In genomic region chr6:163021054-163021453, GRCh38 we compare ENCODE assay signal across 23 cellular contexts.
A peak's percentile ranks its signal among the peaks of the same experiment; 100 is the strongest.
DNase-seq lines count a peak whose midpoint lies in the region; ATAC-seq and TF ChIP-seq lines count a peak whose summit lies in the region.
"Had no signal": no experiment of that assay in that cellular context is flagged by ENCODE, and none has a peak within 500 bp of the region (broad histone marks: within the 10 kb centered on the region; RNA-seq: fewer than 3 reads in every experiment).

No MANE protein-coding gene starts in this region.

- H4K20me1 ChIP-seq in GM23338 (replicated peaks; ENCODE audit: insufficient read depth) (no peaks in the 10 kb centered on the region), neural progenitor cell (ENCODE audit: low read depth) (no peaks in the 10 kb centered on the region)
- H4K20me1 ChIP-seq: BLaER1 treated with 17β-estradiol and CSF1 and Interleukin-3, amounts not matched to agents 10 nM and 100 nM had no signal

- H3K4me1 ChIP-seq in GM23338 (ENCODE audit: insufficient read depth), result no peaks in the 10 kb centered on the region
- no peaks in the 10 kb centered on the region for H3K4me1 ChIP-seq in neural progenitor cell
- H3K4me1 ChIP-seq: A549, BE2C had no signal

- H3K4me3 ChIP-seq in GM23338 (no peak overlapping the region), neural progenitor cell (no peak overlapping the region)
- H3K4me3 ChIP-seq: A549; BLaER1 treated with 17β-estradiol and CSF1 and Interleukin-3, amounts not matched to agents 10 nM and 100 nM had no signal

- H3K4me2 ChIP-seq in GM23338, result no peak overlapping the region
- H3K4me2 ChIP-seq in neural progenitor cell, result no peak overlapping the region
- H3K4me2 ChIP-seq: A549; BLaER1 treated with 17β-estradiol and CSF1 and Interleukin-3, amounts not matched to agents 10 nM and 100 nM had no signal

- no peak overlapping the region for H3K9ac ChIP-seq in neural progenitor cell
- H3K9ac ChIP-seq: BLaER1 treated with 17β-estradiol and CSF1 and Interleukin-3, amounts not matched to agents 10 nM and 100 nM had no signal

- DNase-seq in GM23338 (ENCODE audit: low spot score) (no peak), neural progenitor cell (ENCODE audit: low spot score) (no peak), HT-29 (ENCODE audit: low spot score) (no peak), T-helper 9 cell (no peak)
- DNase-seq in stimulated activated effector memory CD8-positive, alpha-beta T cell treated with anti-CD3 and anti-CD28 coated beads, Interleukin-12 subunit alpha, Interleukin-12 subunit beta, amount 100 ng/mL, for 72 hours (ENCODE audit: low spot score in 2 of 2), result no peak
- DNase-seq: 8988T; ACHN; AML-193; BE2C; CD4-positive, alpha-beta T cell; CD8-positive, alpha-beta memory T cell; DMS 273 treated with DMSO at 0.1 percent for 48 hours; DMS79; EL; GF-D8; GOT3; HCEC 1CT had no signal

- peaks cover 19% of the 10 kb centered on the region for H3K9me3 Mint-ChIP-seq in GM23338
- H3K9me3 Mint-ChIP-seq in brain, result peaks cover 15 to 60% (median 28%) of the 10 kb centered on the region in 5 experiments
- peaks cover 22% of the 10 kb centered on the region for H3K9me3 Mint-ChIP-seq in neural progenitor cell
- H3K9me3 Mint-ChIP-seq in stimulated activated effector memory CD8-positive, alpha-beta T cell treated with anti-CD3 and anti-CD28 coated beads, Interleukin-12 subunit alpha, Interleukin-12 subunit beta, amount 100 ng/mL, for 72 hours, result peaks cover 20% of the 10 kb centered on the region

- peaks cover 16% of the 10 kb centered on the region; the same call in 1 of the 3 replicates for H3K36me3 Mint-ChIP-seq in GM23338 (ENCODE audit: low read depth)
- peaks cover 24% of the 10 kb centered on the region for H3K36me3 Mint-ChIP-seq in brain
- no peaks in the 10 kb centered on the region for H3K36me3 Mint-ChIP-seq in neural progenitor cell
- H3K36me3 Mint-ChIP-seq in stimulated activated effector memory CD8-positive, alpha-beta T cell treated with anti-CD3 and anti-CD28 coated beads, Interleukin-12 subunit alpha, Interleukin-12 subunit beta, amount 100 ng/mL, for 72 hours, result no peaks in the 10 kb centered on the region
- H3K36me3 Mint-ChIP-seq: CD14-positive monocyte; CD8-positive, alpha-beta memory T cell had no signal

- peaks cover 7% of the 10 kb centered on the region for H3K9me3 ChIP-seq in neural progenitor cell (ENCODE audit: low read depth)
- H3K9me3 ChIP-seq: A549, BE2C had no signal

- no peak overlapping the region; the same call in 1 of the 2 replicates for H3K27ac Mint-ChIP-seq in GM23338
- H3K27ac Mint-ChIP-seq in brain, result peak overlapping the region in 3 of 5 experiments; percentile 18 to 66 (median 19)
- H3K27ac Mint-ChIP-seq in neural progenitor cell, result peak overlapping the region; percentile 13
- no peak overlapping the region for H3K27ac Mint-ChIP-seq in stimulated activated effector memory CD8-positive, alpha-beta T cell treated with anti-CD3 and anti-CD28 coated beads, Interleukin-12 subunit alpha, Interleukin-12 subunit beta, amount 100 ng/mL, for 72 hours
- H3K27ac Mint-ChIP-seq: CD14-positive monocyte; CD4-positive, alpha-beta T cell; CD8-positive, alpha-beta memory T cell had no signal

- H3K4me1 Mint-ChIP-seq in GM23338 (peaks cover 1% of the 10 kb centered on the region; the same call in 1 of the 3 replicates), brain (peaks cover 25% of the 10 kb centered on the region), neural progenitor cell (no peaks in the 10 kb centered on the region)
- peaks cover 8% of the 10 kb centered on the region for H3K4me1 Mint-ChIP-seq in stimulated activated effector memory CD8-positive, alpha-beta T cell treated with anti-CD3 and anti-CD28 coated beads, Interleukin-12 subunit alpha, Interleukin-12 subunit beta, amount 100 ng/mL, for 72 hours
- H3K4me1 Mint-ChIP-seq: CD14-positive monocyte; CD8-positive, alpha-beta memory T cell had no signal

- H3K36me3 ChIP-seq in GM23338 (ENCODE audit: insufficient read depth) (peaks cover 12% of the 10 kb centered on the region; the same call in 1 of the 2 replicates), neural progenitor cell (no peaks in the 10 kb centered on the region)
- H3K36me3 ChIP-seq: BE2C; BLaER1 treated with 17β-estradiol and CSF1 and Interleukin-3, amounts not matched to agents 10 nM and 100 nM had no signal

- H3K4me3 Mint-ChIP-seq in GM23338 (no peak overlapping the region), brain (no peak overlapping the region), neural progenitor cell (no peak overlapping the region)
- H3K4me3 Mint-ChIP-seq in stimulated activated effector memory CD8-positive, alpha-beta T cell treated with anti-CD3 and anti-CD28 coated beads, Interleukin-12 subunit alpha, Interleukin-12 subunit beta, amount 100 ng/mL, for 72 hours, result no peak overlapping the region
- H3K4me3 Mint-ChIP-seq: CD14-positive monocyte; CD4-positive, alpha-beta T cell had no signal

- H3F3A ChIP-seq in GM23338 (replicated peaks; ENCODE audit: low read depth) (no peaks in the 10 kb centered on the region), neural progenitor cell (ENCODE audit: low read depth) (no peaks in the 10 kb centered on the region)

- peaks cover 5% of the 10 kb centered on the region for H3K27me3 Mint-ChIP-seq in GM23338 (ENCODE audit: insufficient read depth, low read depth, poor library complexity)
- peaks cover 7% of the 10 kb centered on the region for H3K27me3 Mint-ChIP-seq in brain
- H3K27me3 Mint-ChIP-seq in neural progenitor cell (ENCODE audit: insufficient read depth, low read depth), result peaks cover 2% of the 10 kb centered on the region
- H3K27me3 Mint-ChIP-seq: CD4-positive, alpha-beta T cell; CD8-positive, alpha-beta memory T cell had no signal

- H3K27me3 ChIP-seq in GM23338 (ENCODE audit: insufficient read depth) (no peaks in the 10 kb centered on the region), neural progenitor cell (no peaks in the 10 kb centered on the region)
- H3K27me3 ChIP-seq: BE2C; BLaER1 treated with 17β-estradiol and CSF1 and Interleukin-3, amounts not matched to agents 10 nM and 100 nM had no signal

- H2AFZ ChIP-seq in GM23338 (peak overlapping the region; percentile 32; the same call in 1 of the 2 replicates), neural progenitor cell (replicated peaks) (no peak overlapping the region)

- peaks cover 3% of the 10 kb centered on the region; the same call in 1 of the 2 replicates for H3K9me2 ChIP-seq in GM23338 (ENCODE audit: insufficient read depth)

- no peaks in the 10 kb centered on the region for H3K79me2 ChIP-seq in GM23338 (replicated peaks; ENCODE audit: insufficient read depth)
- no peaks in the 10 kb centered on the region for H3K79me2 ChIP-seq in neural progenitor cell (ENCODE audit: low read depth)

- H3K27ac ChIP-seq in GM23338 (ENCODE audit: low read depth) (no peak overlapping the region), neural progenitor cell (no peak overlapping the region)
- H3K27ac ChIP-seq: A549; BLaER1 treated with 17β-estradiol and CSF1 and Interleukin-3, amounts not matched to agents 10 nM and 100 nM had no signal

- no peak for TF ChIP-seq CTCF in GM23338 (conservative IDR thresholded peaks at IDR 0.05; ENCODE audit: low read depth in 2 of 2)
- no peak for TF ChIP-seq CTCF in brain (conservative IDR thresholded peaks at IDR 0.05)
- TF ChIP-seq CTCF in neural progenitor cell (IDR thresholded peaks at IDR 0.05), result no peak

- no peak for ATAC-seq in GM23338
- peak; percentile 39 for ATAC-seq in stimulated activated effector memory CD8-positive, alpha-beta T cell treated with anti-CD3 and anti-CD28 coated beads, Interleukin-12 subunit alpha, Interleukin-12 subunit beta, amount 100 ng/mL, for 72 hours
- no peak for ATAC-seq in GM21825 (IDR thresholded peaks at IDR 0.05; ENCODE audit: unreplicated experiment)
- no peak for ATAC-seq in GM21526 (IDR thresholded peaks at IDR 0.05; ENCODE audit: low FRiP score, unreplicated experiment)
- ATAC-seq: A549 had no signal

TF ChIP-seq in GM23338, 12 proteins besides CTCF, POLR2A, EP300 and RAD21 (continues in another document):
- TF ChIP-seq ZNF331 (CRISPR knock-in tag; IDR thresholded peaks at IDR 0.05; ENCODE audit: low read depth), result no peak
- no peak for TF ChIP-seq JUNB (IDR thresholded peaks at IDR 0.05; ENCODE audit: unreplicated experiment)
- TF ChIP-seq EZH2phosphoT487 (IDR thresholded peaks at IDR 0.05; ENCODE audit: unreplicated experiment), result no peak
- TF ChIP-seq REST (IDR thresholded peaks at IDR 0.05; ENCODE audit: unreplicated experiment), result no peak
- no peak for TF ChIP-seq ETS1 (IDR thresholded peaks at IDR 0.05)
- no peak for TF ChIP-seq CREB1 (CRISPR knock-in tag; IDR thresholded peaks at IDR 0.05; ENCODE audit: low read depth)
- no peak for TF ChIP-seq ZNF114 (CRISPR knock-in tag; IDR thresholded peaks at IDR 0.05)

Comparison
In these comparisons a context has a peak if more than half of its experiments do, and no peak if none do; other contexts are left out.
1. H3K27ac Mint-ChIP-seq: peak in brain (3 of 5) and neural progenitor cell (single experiment); none in GM23338 (single experiment) and stimulated activated effector memory CD8-positive, alpha-beta T cell treated with anti-CD3 and anti-CD28 coated beads, Interleukin-12 subunit alpha, Interleukin-12 subunit beta, amount 100 ng/mL, for 72 hours (single experiment).